14 cellular contexts compared by ENCODE assay signal in genomic region chr20:59676126-59676876, GRCh38.
"Had no signal": no experiment of that assay in that cellular context is flagged by ENCODE, and none has a peak within 500 bp of the region (broad histone marks: within the 10 kb centered on the region; RNA-seq: fewer than 3 reads in every experiment).

No MANE protein-coding gene starts in this region.

- H3K27ac ChIP-seq: right lobe of liver, upper lobe of right lung had no signal

- H3K36me3 Mint-ChIP-seq: activated naive CD8-positive, alpha-beta T cell treated with anti-CD3 and anti-CD28 coated beads, Interleukin-2, amount 10 ng/mL, durations not matched to agents 7 days and 5 days; natural killer cell had no signal

- H3K4me3 Mint-ChIP-seq: activated naive CD8-positive, alpha-beta T cell treated with anti-CD3 and anti-CD28 coated beads, Interleukin-2, amount 10 ng/mL, durations not matched to agents 7 days and 5 days; activated T-cell treated with anti-CD3 and anti-CD28 coated beads, Interleukin-2, amount 50 U/mL, for 72 hours; natural killer cell had no signal

- ATAC-seq: activated CD4-positive, CD25-positive, alpha-beta regulatory T cell treated with anti-CD3 and anti-CD28 coated beads, Interleukin-2, amount 50 U/mL, for 24 hours; activated T-cell treated with anti-CD3 and anti-CD28 coated beads, Interleukin-2, amount 50 U/mL, for 72 hours; natural killer cell; upper lobe of right lung had no signal

- H3K27ac Mint-ChIP-seq: activated naive CD8-positive, alpha-beta T cell treated with anti-CD3 and anti-CD28 coated beads, Interleukin-2, amount 10 ng/mL, durations not matched to agents 7 days and 5 days; activated T-cell treated with anti-CD3 and anti-CD28 coated beads, Interleukin-2, amount 50 U/mL, for 72 hours; natural killer cell; progenitor cell of endocrine pancreas had no signal

- H3K27me3 ChIP-seq: right lobe of liver had no signal

- H3K4me3 ChIP-seq: right lobe of liver, upper lobe of right lung had no signal

- H3K36me3 ChIP-seq: right lobe of liver, upper lobe of right lung had no signal

- H3K9me3 ChIP-seq: right lobe of liver, upper lobe of right lung had no signal

- H3K4me1 Mint-ChIP-seq: activated naive CD8-positive, alpha-beta T cell treated with anti-CD3 and anti-CD28 coated beads, Interleukin-2, amount 10 ng/mL, durations not matched to agents 7 days and 5 days; natural killer cell had no signal

- DNase-seq: activated CD4-positive, alpha-beta T cell treated with anti-CD3 and anti-CD28 coated beads, Interleukin-2, amount 50 U/mL, for 4 hours; activated CD8-positive, alpha-beta memory T cell treated with anti-CD3 and anti-CD28 coated beads, Interleukin-2, amount 50 U/mL, for 4 hours; activated naive CD8-positive, alpha-beta T cell treated with anti-CD3 and anti-CD28 coated beads, Interleukin-2, amount 10 ng/mL, durations not matched to agents 7 days and 5 days; activated T-cell treated with anti-CD3 and anti-CD28 coated beads, Interleukin-2, amount 50 U/mL, for 72 hours; aorta; hippocampal formation; kidney glomerular epithelial cell; natural killer cell; right lobe of liver; stimulated activated CD4-positive, alpha-beta T cell treated with anti-CD3 and anti-CD28 coated beads, Interleukin-2, amount 100 ng/mL, for 24 hours; stimulated activated naive CD4-positive, alpha-beta T cell; upper lobe of right lung had no signal

- H3K4me1 ChIP-seq: right lobe of liver, upper lobe of right lung had no signal

- H3K9me3 Mint-ChIP-seq: activated naive CD8-positive, alpha-beta T cell treated with anti-CD3 and anti-CD28 coated beads, Interleukin-2, amount 10 ng/mL, durations not matched to agents 7 days and 5 days; activated T-cell treated with anti-CD3 and anti-CD28 coated beads, Interleukin-2, amount 50 U/mL, for 72 hours; natural killer cell had no signal
